ENCODE assay signal across 29 cellular contexts in genomic region chr13:96279904-96280303, GRCh38.
"Had no signal": no experiment of that assay in that cellular context is flagged by ENCODE, and none has a peak within 500 bp of the region (broad histone marks: within the 10 kb centered on the region; RNA-seq: fewer than 3 reads in every experiment).

No MANE protein-coding gene starts in this region.

- ATAC-seq: activated naive CD4-positive, alpha-beta T cell treated with anti-CD3 and anti-CD28 coated beads, Interleukin-2, amount 50 U/mL, for 72 hours; activated naive CD8-positive, alpha-beta T cell treated with anti-CD3 and anti-CD28 coated beads, Interleukin-2, amount 50 U/mL, for 24 hours; activated T-cell treated with anti-CD3 and anti-CD28 coated beads, Interleukin-2, amount 50 U/mL, for 4 hours; body of pancreas had no signal

- H3K27me3 ChIP-seq: ascending aorta, body of pancreas, SJCRH30 had no signal

- H3K4me1 ChIP-seq: ascending aorta, body of pancreas, SJCRH30 had no signal

- H3K27ac ChIP-seq: ascending aorta, body of pancreas, coronary artery, RWPE1, SJCRH30, VCaP had no signal

- H3K9me3 ChIP-seq: ascending aorta, body of pancreas, MG63, SJCRH30, SK-N-SH had no signal

- H3K36me3 ChIP-seq: ascending aorta, MG63, SJCRH30 had no signal

- FAIRE-seq: bronchial epithelial cell had no signal

- H3K4me3 ChIP-seq: ascending aorta, body of pancreas, coronary artery, MG63, SJCRH30 had no signal

- DNase-seq: activated CD4-positive, alpha-beta memory T cell treated with anti-CD3 and anti-CD28 coated beads for 36 hours; activated CD4-positive, alpha-beta T cell treated with anti-CD3 and anti-CD28 coated beads, Interleukin-2, amount 10 ng/mL, durations not matched to agents 7 days and 5 days; activated CD4-positive, CD25-positive, alpha-beta regulatory T cell; activated CD8-positive, alpha-beta memory T cell treated with anti-CD3 and anti-CD28 coated beads for 24 hours; activated effector memory CD4-positive, alpha-beta T cell treated with anti-CD3 and anti-CD28 coated beads, Interleukin-2, amount 50 U/mL, for 16 hours; activated naive CD4-positive, alpha-beta T cell treated with Interleukin-2 at 50 U/mL for 16 hours; activated naive CD8-positive, alpha-beta T cell treated with anti-CD3 and anti-CD28 coated beads, Interleukin-2, amount 50 U/mL, for 24 hours; activated T-cell treated with anti-CD3 and anti-CD28 coated beads, Interleukin-2, amount 50 U/mL, for 4 hours; amniotic stem cell; central memory CD4-positive, alpha-beta T cell; MG63; MV-4-11; NCI-H1092 treated with DMSO at 0.1 percent for 48 hours; NCI-H1417 treated with DMSO at 0.1 percent for 48 hours; NCI-H187; NCI-H2107; NCI-H446 treated with DMSO at 0.1 percent for 48 hours; NCI-H524 treated with DMSO at 0.1 percent for 48 hours; Right ventricle myocardium superior; SJCRH30; SK-N-SH; T-helper 1 cell had no signal
